20 cellular contexts compared by ENCODE assay signal in the genomic region with DNA sequence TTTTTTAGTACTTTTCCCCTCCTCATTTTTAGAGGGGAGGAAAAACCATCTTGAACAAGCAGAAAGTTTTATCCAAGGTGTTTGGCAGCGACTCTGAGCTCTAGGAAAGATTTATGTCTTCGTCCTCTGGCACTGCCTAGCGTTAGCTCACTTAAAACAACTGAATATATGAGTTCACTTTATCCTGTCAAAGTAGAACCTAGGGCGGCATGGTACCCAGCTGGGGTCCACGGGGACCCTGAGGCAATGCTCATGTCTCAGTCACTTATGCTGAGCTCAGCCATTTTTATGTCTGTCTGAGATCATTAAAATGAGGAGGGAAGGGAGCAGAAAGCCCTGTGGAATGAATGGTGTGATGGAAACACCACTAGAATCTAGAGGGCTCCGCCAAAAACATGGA. TPM values are rescaled to one million over a fixed set of nuclear protein-coding genes. Genes with fewer than 3 reads are reported as not detected.
DNase-seq lines count a peak whose midpoint lies in the region; ATAC-seq, FAIRE-seq and TF ChIP-seq lines count a peak whose summit lies in the region.
"Had no signal": no experiment of that assay in that cellular context is flagged by ENCODE, and none has a peak within 500 bp of the region (broad histone marks: within the 10 kb centered on the region; RNA-seq: fewer than 3 reads in every experiment).

No MANE protein-coding gene starts in this region.

- WGBS in right cardiac atrium: 79% methylated on average over 6 of the region's 6 CpGs
- 20% methylated on average over 2 of the region's 6 CpGs; no CpG with 5 or more reads in 1 of the 2 experiments for WGBS in IMR-90 (ENCODE audit: extremely low coverage in 2 of 2, insufficient read length in 1 of 2), 2 experiments
- WGBS in small intestine, 3 donors: 76 to 83% (median 81%) methylated on average over 6 of the region's 6 CpGs

- no peaks in the 10 kb centered on the region for H3K9me3 ChIP-seq in right atrium auricular region
- no peaks in the 10 kb centered on the region for H3K9me3 ChIP-seq in right cardiac atrium (ENCODE audit: control insufficient read depth, low read length)
- no peaks in the 10 kb centered on the region for H3K9me3 ChIP-seq in IMR-90 (ENCODE audit: control insufficient read depth, insufficient read depth, low read length)
- no peaks in the 10 kb centered on the region for H3K9me3 ChIP-seq in small intestine (ENCODE audit: control insufficient read depth, low read depth)
- H3K9me3 ChIP-seq in naive thymus-derived CD4-positive, alpha-beta T cell (ENCODE audit: control insufficient read depth in 2 of 3, low read length in 3 of 3): no peaks in the 10 kb centered on the region
- H3K9me3 ChIP-seq: BLaER1, HAP-1 had no signal

- no peaks in the 10 kb centered on the region for H3K79me1 ChIP-seq in IMR-90 (ENCODE audit: low read depth in 1 of 2, low read length in 2 of 2)

- no peak for TF ChIP-seq POLR2A in IMR-90 (IDR thresholded peaks at IDR 0.05; ENCODE audit: low read depth, low read length)

- POLR2A ChIA-PET in IMR-90 (lab: Charles Lee; ENCODE audit: unreplicated experiment): no interaction called here
- POLR2A ChIA-PET in naive thymus-derived CD4-positive, alpha-beta T cell (lab: Charles Lee): no interaction called here

- H3K18ac ChIP-seq in IMR-90 (ENCODE audit: low read depth, low read length): no peak overlapping the region

- peaks cover 2% of the 10 kb centered on the region for H3K27me3 Mint-ChIP-seq in mesothelial cell of epicardium (ENCODE audit: low read depth)
- peaks cover 6 to 30% (median 13%) of the 10 kb centered on the region in 5 donors for H3K27me3 Mint-ChIP-seq in naive thymus-derived CD4-positive, alpha-beta T cell

- H2AFZ ChIP-seq in IMR-90 (replicated peaks; ENCODE audit: low read length, poor library complexity): no peak overlapping the region

- H2AK5ac ChIP-seq in IMR-90 (ENCODE audit: low read depth, low read length): no peak overlapping the region

- no peak overlapping the region for H2BK120ac ChIP-seq in IMR-90 (ENCODE audit: low read depth, low read length)

- H3K4me3 Mint-ChIP-seq in mesothelial cell of epicardium: no peak overlapping the region
- no peak overlapping the region for H3K4me3 Mint-ChIP-seq in naive thymus-derived CD4-positive, alpha-beta T cell
- H3K4me3 Mint-ChIP-seq: CD14-positive monocyte; CD4-positive, alpha-beta memory T cell; HFFc6 had no signal

- dilution Hi-C loops in IMR-90 (cut with HindIII; ENCODE audit: low sequenced_read_pairs, unreplicated experiment): no loop called here

- H3K27ac ChIP-seq in right atrium auricular region (no peak overlapping the region), right cardiac atrium (ENCODE audit: low read length) (no peak overlapping the region), IMR-90 (ENCODE audit: insufficient read depth, low read length) (no peak overlapping the region), small intestine (ENCODE audit: low read depth in 1 of 2, low read length in 1 of 2) (no peak overlapping the region)
- H3K27ac ChIP-seq in naive thymus-derived CD4-positive, alpha-beta T cell (ENCODE audit: low read depth, low read length): no peak overlapping the region
- H3K27ac ChIP-seq: 22Rv1, BLaER1 had no signal

- CTCF ChIA-PET in IMR-90 (lab: Yijun Ruan, JAX): interaction anchor here (1.2 kb wide), 1 partner anchor 11 kb away, joined by 3 read pairs; no protein-coding TSS in a partner anchor
- CTCF ChIA-PET in naive thymus-derived CD4-positive, alpha-beta T cell (lab: Charles Lee): interaction anchor here (0.8 to 1.4 kb wide), 2 partner anchors 10 to 266 kb away, joined by 3 to 6 read pairs; no protein-coding TSS in a partner anchor

- H3K27me3 ChIP-seq in right atrium auricular region (no peaks in the 10 kb centered on the region), right cardiac atrium (ENCODE audit: control insufficient read depth, insufficient read depth) (no peaks in the 10 kb centered on the region), IMR-90 (ENCODE audit: control insufficient read depth, insufficient read depth, low read length) (peaks cover 39% of the 10 kb centered on the region), small intestine (ENCODE audit: control insufficient read depth in 2 of 2, insufficient read depth in 2 of 2, low read length in 2 of 2) (peaks cover 0 to 6% of the 10 kb centered on the region in 2 donors)
- H3K27me3 ChIP-seq in naive thymus-derived CD4-positive, alpha-beta T cell (ENCODE audit: control insufficient read depth in 2 of 2, insufficient read depth in 2 of 2, low read length in 2 of 2): no peaks in the 10 kb centered on the region
- H3K27me3 ChIP-seq: BLaER1 had no signal

- H3K4me1 Mint-ChIP-seq in mesothelial cell of epicardium: peaks cover 45% of the 10 kb centered on the region
- H3K4me1 Mint-ChIP-seq in naive thymus-derived CD4-positive, alpha-beta T cell: no peaks in the 10 kb centered on the region
- H3K4me1 Mint-ChIP-seq: CD4-positive, alpha-beta memory T cell had no signal

- H2BK20ac ChIP-seq in IMR-90 (ENCODE audit: low read depth, low read length): no peak overlapping the region

- no peak for FAIRE-seq in small intestine (lab: Jason Lieb, UNC)

- H2BK15ac ChIP-seq in IMR-90 (ENCODE audit: low read depth, low read length): no peak overlapping the region

- H2BK5ac ChIP-seq in IMR-90 (ENCODE audit: low read depth, low read length, poor library complexity, severe bottlenecking): no peak overlapping the region

- H3K14ac ChIP-seq in IMR-90 (replicated peaks; ENCODE audit: low read depth, low read length): no peak overlapping the region

- H3K9me1 ChIP-seq in IMR-90 (ENCODE audit: insufficient read depth, low read length): no peaks in the 10 kb centered on the region

- H3K27ac Mint-ChIP-seq in mesothelial cell of epicardium: peak overlapping the region; percentile 67
- no peak overlapping the region for H3K27ac Mint-ChIP-seq in naive thymus-derived CD4-positive, alpha-beta T cell
- H3K27ac Mint-ChIP-seq: CD14-positive monocyte; CD4-positive, alpha-beta memory T cell; HFFc6 had no signal

- H4K91ac ChIP-seq in IMR-90 (ENCODE audit: insufficient read depth, low read depth, low read length): no peak overlapping the region

- no peak overlapping the region for H4K8ac ChIP-seq in IMR-90 (ENCODE audit: low read depth in 2 of 2, low read length in 2 of 2)

- no peak overlapping the region for H3K4ac ChIP-seq in IMR-90 (ENCODE audit: low read depth, low read length)

- in situ Hi-C loops in IMR-90 (cut with MboI; ENCODE audit: low sequenced_read_pairs): no loop called here

- ATAC-seq in right cardiac atrium: no peak
- ATAC-seq in IMR-90 (ENCODE audit: low read depth): no peak
- no peak for ATAC-seq in naive thymus-derived CD4-positive, alpha-beta T cell

- no peak for TF ChIP-seq RAD21 in IMR-90 (IDR thresholded peaks at IDR 0.05; ENCODE audit: low read length)

- H3K4me3 ChIP-seq in right atrium auricular region: no peak overlapping the region
- H3K4me3 ChIP-seq in right cardiac atrium (ENCODE audit: low read length): no peak overlapping the region
- no peak overlapping the region for H3K4me3 ChIP-seq in IMR-90 (ENCODE audit: insufficient read depth, low read depth, low read length)
- no peak overlapping the region for H3K4me3 ChIP-seq in small intestine (ENCODE audit: low read depth in 1 of 2, low read length in 2 of 2)
- H3K4me3 ChIP-seq in naive thymus-derived CD4-positive, alpha-beta T cell (ENCODE audit: low read length): no peak overlapping the region
- H3K4me3 ChIP-seq: BLaER1, HAP-1 had no signal

- BruUV-seq in IMR-90 (replicated peaks; lab: Mats Ljungman, UMichigan): no TSS peak

- no peaks in the 10 kb centered on the region for H3K36me3 Mint-ChIP-seq in mesothelial cell of epicardium
- H3K36me3 Mint-ChIP-seq in naive thymus-derived CD4-positive, alpha-beta T cell: no peaks in the 10 kb centered on the region
- H3K36me3 Mint-ChIP-seq: CD14-positive monocyte; CD4-positive, alpha-beta memory T cell had no signal

- no peaks in the 10 kb centered on the region for H3K36me3 ChIP-seq in right atrium auricular region
- H3K36me3 ChIP-seq in IMR-90 (ENCODE audit: control insufficient read depth, insufficient read depth, low read length): no peaks in the 10 kb centered on the region
- H3K36me3 ChIP-seq in small intestine (ENCODE audit: control insufficient read depth in 2 of 2, insufficient read depth in 2 of 2, low read length in 2 of 2): no peaks in the 10 kb centered on the region
- no peaks in the 10 kb centered on the region for H3K36me3 ChIP-seq in naive thymus-derived CD4-positive, alpha-beta T cell (ENCODE audit: control insufficient read depth in 2 of 3, insufficient read depth in 3 of 3, low read length in 3 of 3)
- H3K36me3 ChIP-seq: BLaER1, HAP-1 had no signal

- no peak overlapping the region for H3K56ac ChIP-seq in IMR-90 (ENCODE audit: extremely low read depth, insufficient read depth, low read length)

- H3K4me2 ChIP-seq in IMR-90 (ENCODE audit: low read depth, low read length): no peak overlapping the region
- H3K4me2 ChIP-seq: BLaER1 had no signal

- peak; percentile 7 for DNase-seq in right atrium auricular region (ENCODE audit: low spot score)
- DNase-seq in right cardiac atrium: no peak
- no peak for DNase-seq in IMR-90
- no peak for DNase-seq in mesothelial cell of epicardium (ENCODE audit: low spot score in 2 of 2, unreplicated experiment in 2 of 2)
- DNase-seq in DMS79 (lab: John Stamatoyannopoulos, UW): no peak
- DNase-seq in small intestine: no peak
- DNase-seq in naive thymus-derived CD4-positive, alpha-beta T cell: no peak
- DNase-seq: CD4-positive, alpha-beta memory T cell; DMS153; DMS79 treated with DMSO at 0.1 percent for 48 hours; GF-D8; HFFc6; KBM-7 had no signal

- no peaks in the 10 kb centered on the region for H4K20me1 ChIP-seq in IMR-90 (ENCODE audit: insufficient read depth, low read length)
- H4K20me1 ChIP-seq: BLaER1 had no signal

- intact Hi-C loops in right cardiac atrium (cut with DNase I): no loop called here
- intact Hi-C loops in IMR-90 (cut with micrococcal nuclease): no loop called here
- intact Hi-C loops in naive thymus-derived CD4-positive, alpha-beta T cell (cut with micrococcal nuclease): no loop called here

- no peak overlapping the region for H3K23ac ChIP-seq in IMR-90 (ENCODE audit: low read depth, low read length)

- no peak overlapping the region for H2AK9ac ChIP-seq in IMR-90 (replicated peaks; ENCODE audit: low read depth, low read length, poor library complexity)

- H3K4me1 ChIP-seq in right atrium auricular region (no peaks in the 10 kb centered on the region), right cardiac atrium (ENCODE audit: control insufficient read depth, insufficient read depth, low read length) (no peaks in the 10 kb centered on the region), IMR-90 (ENCODE audit: control insufficient read depth, insufficient read depth, low read length) (no peaks in the 10 kb centered on the region; the same call in 1 of the 2 replicates), small intestine (ENCODE audit: control insufficient read depth in 2 of 2, insufficient read depth in 1 of 2, low read depth in 1 of 2, low read length in 1 of 2) (no peaks in the 10 kb centered on the region)
- no peaks in the 10 kb centered on the region for H3K4me1 ChIP-seq in naive thymus-derived CD4-positive, alpha-beta T cell (ENCODE audit: control insufficient read depth in 2 of 2, insufficient read depth in 2 of 2, low read length in 2 of 2)
- H3K4me1 ChIP-seq: BLaER1 had no signal

- no peak overlapping the region for H3K9ac ChIP-seq in IMR-90 (ENCODE audit: low read depth, low read length)
- H3K9ac ChIP-seq: BLaER1 had no signal

- TF ChIP-seq CTCF in right atrium auricular region (IDR thresholded peaks at IDR 0.05) (no peak), IMR-90 (conservative IDR thresholded peaks at IDR 0.05; ENCODE audit: low read depth, low read length) (no peak), mesothelial cell of epicardium (IDR thresholded peaks at IDR 0.05; ENCODE audit: unreplicated experiment) (no peak)

- no peaks in the 10 kb centered on the region for H3K9me3 Mint-ChIP-seq in mesothelial cell of epicardium
- no peaks in the 10 kb centered on the region for H3K9me3 Mint-ChIP-seq in naive thymus-derived CD4-positive, alpha-beta T cell
- H3K9me3 Mint-ChIP-seq: CD4-positive, alpha-beta memory T cell; HFFc6 had no signal

- H4K5ac ChIP-seq in IMR-90 (ENCODE audit: low read depth, low read length): no peak overlapping the region

RNA-seq across cellular contexts. Expression of gene VSIG10L2, which starts 14.2 kb away (rescaled TPM):
- total RNA-seq in right atrium auricular region (not detected), right cardiac atrium (under 1 TPM in 1 of 4 donors, not detected in 3; 0.50 TPM), IMR-90 (2012; rRNA removed) (under 0.01 TPM in 1 of 2 replicates, not detected in the other), mesothelial cell of epicardium (not detected in 3 replicates)
- polyA plus RNA-seq in right cardiac atrium (0.29 TPM), IMR-90 (2012; rRNA removed) (not detected in 2 replicates), small intestine (under 1 TPM in 1 of 3 donors, not detected in 2; 0.10 TPM)
- polyA plus RNA-seq in IMR-90 (2012; cell fraction: cytosol; rRNA removed): not detected in 2 replicates
- 0.14 TPM in 1 of 2 replicates, not detected in the other for polyA plus RNA-seq in IMR-90 (2012; cell fraction: nucleus; rRNA removed; ENCODE audit: low replicate concordance)
- total RNA-seq in naive thymus-derived CD4-positive, alpha-beta T cell: not detected
- polyA plus RNA-seq in naive thymus-derived CD4-positive, alpha-beta T cell: not detected
- total RNA-seq: A673; CD4-positive, alpha-beta memory T cell; H4; HFFc6 had no signal
- polyA plus RNA-seq: AG04450; CD14-positive monocyte; CD4-positive, alpha-beta memory T cell had no signal

RNA-seq across cellular contexts. Expression of gene DDX25, which starts 27.4 kb away (rescaled TPM):
- total RNA-seq in right atrium auricular region (not detected), right cardiac atrium (not detected), IMR-90 (2012; rRNA removed) (under 0.01 TPM in 1 of 2 replicates, not detected in the other), mesothelial cell of epicardium (0.98 to 1.7 TPM (median 1.1 TPM) in 3 replicates)
- polyA plus RNA-seq in right cardiac atrium (0.05 TPM), IMR-90 (2012; rRNA removed) (not detected in 2 replicates), small intestine (under 1 TPM in 2 of 3 donors, not detected in 1; 0.63 to 0.81 TPM)
- not detected in 2 replicates for polyA plus RNA-seq in IMR-90 (2012; cell fraction: cytosol; rRNA removed)
- 0.17 TPM in 1 of 2 replicates, not detected in the other for polyA plus RNA-seq in IMR-90 (2012; cell fraction: nucleus; rRNA removed; ENCODE audit: low replicate concordance)
- under 1 TPM in 1 of 5 experiments, not detected in 4; 0.05 TPM for total RNA-seq in naive thymus-derived CD4-positive, alpha-beta T cell
- polyA plus RNA-seq in naive thymus-derived CD4-positive, alpha-beta T cell: under 1 TPM in 1 of 2 donors, not detected in 1; 0.02 TPM
- total RNA-seq: CD4-positive, alpha-beta memory T cell; H4; HFFc6 had no signal
- polyA plus RNA-seq: AG04450; CD14-positive monocyte; CD4-positive, alpha-beta memory T cell had no signal

RNA-seq across cellular contexts. Expression of gene PUS3, which starts 28.7 kb away (rescaled TPM):
- total RNA-seq in right atrium auricular region (1 to 10 TPM; 3.1 to 8.7 TPM), right cardiac atrium (1 to 10 TPM; 6.1 to 9.5 (median 9.2) TPM), IMR-90 (2012; rRNA removed) (11.7 and 16.4 TPM in 2 replicates), mesothelial cell of epicardium (9.1 to 9.9 TPM (median 9.7 TPM) in 3 replicates)
- polyA plus RNA-seq in right cardiac atrium (5.7 TPM), IMR-90 (2012; rRNA removed) (5.6 and 6.1 TPM in 2 replicates), small intestine (10 to 100 TPM; 10.3 to 12.7 (median 11.3) TPM)
- 1.3 and 3.0 TPM in 2 replicates for polyA plus RNA-seq in IMR-90 (2012; cell fraction: cytosol; rRNA removed)
- 0.40 and 2.6 TPM in 2 replicates for polyA plus RNA-seq in IMR-90 (2012; cell fraction: nucleus; rRNA removed; ENCODE audit: low replicate concordance)
- 10 to 100 TPM in 2 of 5 experiments, 1 to 10 TPM in 3; 4.6 to 15.3 (median 9.3) TPM for total RNA-seq in naive thymus-derived CD4-positive, alpha-beta T cell
- 10 to 100 TPM in 1 of 2 donors, 1 to 10 TPM in 1; 9.6 to 14.1 TPM for polyA plus RNA-seq in naive thymus-derived CD4-positive, alpha-beta T cell

RNA-seq across cellular contexts. Expression of gene HYLS1, which starts 44.2 kb away (rescaled TPM):
- 1 to 10 TPM; 3.5 to 3.7 TPM for total RNA-seq in right atrium auricular region
- 1 to 10 TPM; 4.3 to 7.2 (median 5.2) TPM for total RNA-seq in right cardiac atrium
- polyA plus RNA-seq in right cardiac atrium: 4.9 TPM
- 8.1 and 11.7 TPM in 2 replicates for total RNA-seq in IMR-90 (2012; rRNA removed)
- polyA plus RNA-seq in IMR-90 (2012; rRNA removed): 4.8 and 5.1 TPM in 2 replicates
- 0.64 and 1.2 TPM in 2 replicates for polyA plus RNA-seq in IMR-90 (2012; cell fraction: cytosol; rRNA removed)
- polyA plus RNA-seq in IMR-90 (2012; cell fraction: nucleus; rRNA removed; ENCODE audit: low replicate concordance): 0.36 and 2.6 TPM in 2 replicates
- total RNA-seq in mesothelial cell of epicardium: 5.2 to 5.8 TPM (median 5.4 TPM) in 3 replicates
- polyA plus RNA-seq in small intestine: 1 to 10 TPM; 4.3 to 7.4 (median 4.6) TPM
- 10 to 100 TPM in 1 of 5 experiments, 1 to 10 TPM in 4; 2.7 to 13.1 (median 8.0) TPM for total RNA-seq in naive thymus-derived CD4-positive, alpha-beta T cell
- 10 to 100 TPM in 1 of 2 donors, 1 to 10 TPM in 1; 7.5 to 13.1 TPM for polyA plus RNA-seq in naive thymus-derived CD4-positive, alpha-beta T cell
